Comparison of ENCODE assay signal across 10 cellular contexts in the genomic region with DNA sequence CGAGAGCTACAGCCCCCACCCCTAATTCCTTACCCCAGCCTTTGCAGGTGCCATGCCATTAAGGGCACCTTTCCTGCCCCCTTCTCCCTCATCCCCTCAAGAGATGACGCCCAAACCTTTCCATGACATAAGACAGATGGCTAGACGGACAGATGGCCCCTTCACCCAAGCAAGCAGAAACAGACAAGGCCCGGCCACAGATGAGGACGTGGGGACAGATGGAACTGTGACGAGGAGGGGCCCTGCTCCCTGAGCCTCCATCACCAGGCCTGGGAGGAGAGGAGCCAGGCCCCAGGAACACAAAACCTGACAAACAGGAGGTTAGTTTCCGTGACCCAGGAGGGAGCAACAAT. TPM values are rescaled to one million over a fixed set of nuclear protein-coding genes. Genes with fewer than 3 reads are reported as not detected.
A peak's percentile ranks its signal among the peaks of the same experiment; 100 is the strongest.
DNase-seq lines count a peak whose midpoint lies in the region; ATAC-seq and TF ChIP-seq lines count a peak whose summit lies in the region.
"Had no signal": no experiment of that assay in that cellular context is flagged by ENCODE, and none has a peak within 500 bp of the region (broad histone marks: within the 10 kb centered on the region; RNA-seq: fewer than 3 reads in every experiment).

No MANE protein-coding gene starts in this region.

- DNase-seq in HCT116 (ENCODE audit: low read depth, low spot score) = no peak
- DNase-seq in WTC11 (ENCODE audit: low spot score) = no peak
- no peak for DNase-seq in right atrium auricular region (ENCODE audit: low spot score)
- DNase-seq in stimulated activated naive CD4-positive, alpha-beta T cell treated with Interleukin-2 at 50 U/mL for 16 hours (lab: John Stamatoyannopoulos, UW) = no peak
- DNase-seq in stimulated activated CD4-positive, alpha-beta T cell treated with anti-CD3 and anti-CD28 coated beads, Interleukin-4, amount 100 ng/mL, for 24 hours = no peak
- DNase-seq in glomerular visceral epithelial cell (ENCODE audit: extremely low spot score) = no peak

- no peaks in the 10 kb centered on the region for H3K27me3 Mint-ChIP-seq in WTC11 (ENCODE audit: low read depth)

- peaks cover 23 to 29% of the 10 kb centered on the region in 2 experiments for H3K4me1 ChIP-seq in HCT116 (ENCODE audit: control insufficient read depth in 1 of 2, insufficient read depth in 2 of 2, low read length in 2 of 2)
- H3K4me1 ChIP-seq in right atrium auricular region = peaks cover 0 to 80% of the 10 kb centered on the region in 2 donors
- peaks cover 56 to 61% (median 60%) of the 10 kb centered on the region in 3 donors for H3K4me1 ChIP-seq in skeletal muscle tissue (ENCODE audit: control insufficient read depth in 3 of 3, insufficient read depth in 3 of 3, low read length in 3 of 3)

- peak overlapping the region; percentile 30 to 47; a peak in 3 of 4 replicates for H3K4me3 ChIP-seq in HCT116 (replicated peaks in 1 of 2; ENCODE audit: low read depth in 1 of 2, low read length in 2 of 2)
- H3K4me3 ChIP-seq in right atrium auricular region = peak overlapping the region in 1 of 2 donors; percentile 40
- peak overlapping the region; percentile 58 to 76 (median 68) for H3K4me3 ChIP-seq in skeletal muscle tissue (ENCODE audit: low read length in 3 of 3)
- H3K4me3 ChIP-seq: GM12878 had no signal

- H3K79me2 ChIP-seq in HCT116 (ENCODE audit: insufficient read depth, low read length) = no peaks in the 10 kb centered on the region

- no TSS peak for BruUV-seq in HCT116 (replicated peaks; lab: Mats Ljungman, UMichigan)

- TF ChIP-seq RAD21 in HCT116 (IDR thresholded peaks at IDR 0.05; ENCODE audit: low read depth) = no peak

- intact Hi-C loops in HCT116 (cut with micrococcal nuclease) = loop anchor here (10.0 kb wide), 1 partner anchor 295 kb away; no protein-coding TSS in a partner anchor

- POLR2A ChIA-PET in HCT116 (lab: Charles Lee) (no interaction called here), WTC11 (lab: Charles Lee) (no interaction called here)

- H4K20me1 ChIP-seq in HCT116 (ENCODE audit: insufficient read depth) = no peaks in the 10 kb centered on the region

- H3K4me1 Mint-ChIP-seq in WTC11 = peaks cover 19% of the 10 kb centered on the region

- H3K4me2 ChIP-seq in HCT116 (ENCODE audit: low read length) = peak overlapping the region; percentile 89

- peak overlapping the region; percentile 98 for H2AFZ ChIP-seq in HCT116 (ENCODE audit: low read depth, low read length, poor library complexity, severe bottlenecking)

- CTCF ChIA-PET in HCT116 (lab: Charles Lee) (interaction anchor here (1.0 to 1.5 kb wide), 5 partner anchors 36 to 120 kb away, joined by 4 to 13 read pairs (median 5); no protein-coding TSS in a partner anchor), WTC11 (lab: Charles Lee) (interaction anchor here (0.7 to 4.1 kb wide), 25 partner anchors 8 to 295 kb away, joined by 3 to 46 read pairs (median 5); a partner anchor contains a TSS)

- H3K36me3 ChIP-seq in HCT116 (ENCODE audit: control insufficient read depth in 1 of 2, insufficient read depth in 2 of 2, low read length in 2 of 2) (no peaks in the 10 kb centered on the region), right atrium auricular region (no peaks in the 10 kb centered on the region), skeletal muscle tissue (ENCODE audit: control insufficient read depth in 3 of 3, insufficient read depth in 3 of 3, low read length in 3 of 3) (peaks cover 0 to 2% (median 0%) of the 10 kb centered on the region in 3 donors)

- H3K9me3 Mint-ChIP-seq in WTC11 = no peaks in the 10 kb centered on the region

- ATAC-seq in HCT116 = no peak; the same call in 1 of the 2 replicates
- ATAC-seq in WTC11 = no peak
- no peak for ATAC-seq in GM18867 (IDR thresholded peaks at IDR 0.05; ENCODE audit: unreplicated experiment)
- ATAC-seq: GM12878 had no signal

- no peak for TF ChIP-seq POLR2A in HCT116 (IDR thresholded peaks at IDR 0.05; ENCODE audit: borderline replicate concordance, extremely low read depth, insufficient read depth, insufficient read length)

- H3K36me3 Mint-ChIP-seq in WTC11 = no peaks in the 10 kb centered on the region

- no peak for TF ChIP-seq CTCF in HCT116 (IDR thresholded peaks at IDR 0.05 in 2 of 3, conservative IDR thresholded peaks at IDR 0.05 in 1 of 3; ENCODE audit: borderline replicate concordance in 1 of 3, insufficient read depth in 1 of 3, low read depth in 2 of 3, low read length in 2 of 3)
- TF ChIP-seq CTCF in WTC11 (IDR thresholded peaks at IDR 0.05) = no peak
- no peak for TF ChIP-seq CTCF in right atrium auricular region (IDR thresholded peaks at IDR 0.05)

- H3K9ac ChIP-seq in HCT116 (ENCODE audit: low read length) = no peak overlapping the region
- peak overlapping the region; percentile 66 to 82 (median 69) for H3K9ac ChIP-seq in skeletal muscle tissue (ENCODE audit: low read depth in 1 of 3, low read length in 3 of 3)

- no peaks in the 10 kb centered on the region for H3K9me2 ChIP-seq in HCT116 (ENCODE audit: insufficient read depth)

- 0 out of 2 replicates have a peak overlapping the region, but pooled peaks have one; percentile 43 for H3K27ac Mint-ChIP-seq in WTC11

- H3K27me3 ChIP-seq in HCT116 (ENCODE audit: insufficient read depth, low read length) (no peaks in the 10 kb centered on the region), right atrium auricular region (no peaks in the 10 kb centered on the region), skeletal muscle tissue (ENCODE audit: control insufficient read depth in 3 of 3, insufficient read depth in 3 of 3, low read length in 3 of 3) (no peaks in the 10 kb centered on the region)

- H3K9me3 ChIP-seq in HCT116 (ENCODE audit: control insufficient read depth in 1 of 2, insufficient read depth in 1 of 2, low read depth in 1 of 2, low read length in 2 of 2) (no peaks in the 10 kb centered on the region), right atrium auricular region (no peaks in the 10 kb centered on the region), skeletal muscle tissue (ENCODE audit: control insufficient read depth in 3 of 3, low read length in 3 of 3) (no peaks in the 10 kb centered on the region)

- RAD21 ChIA-PET in HCT116 (lab: Charles Lee; ENCODE audit: low non-redundant PET in 1 of 2, low total read pairs in 2 of 2, uncharacterized antibody in 2 of 2, unreplicated experiment in 2 of 2) = interaction anchor here in 1 of 2 experiments (0.8 to 1.3 kb wide), 2 partner anchors 76 to 120 kb away, joined by 3 to 10 read pairs; no protein-coding TSS in a partner anchor

- no peak overlapping the region for H3K27ac ChIP-seq in HCT116 (ENCODE audit: low read depth, low read length)
- H3K27ac ChIP-seq in right atrium auricular region = peak overlapping the region; percentile 68 to 75
- peak overlapping the region; percentile 77 for H3K27ac ChIP-seq in skeletal muscle tissue (ENCODE audit: low read depth, low read length)

- no peak overlapping the region for H3K4me3 Mint-ChIP-seq in WTC11

TF ChIP-seq in HCT116, 20 proteins besides CTCF, POLR2A, EP300 and RAD21:
- no peak for TF ChIP-seq EZH2phosphoT487 (IDR thresholded peaks at IDR 0.05; ENCODE audit: borderline replicate concordance)
- no peak for TF ChIP-seq ZFX (IDR thresholded peaks at IDR 0.05)

TF ChIP-seq in WTC11, 78 proteins besides CTCF, POLR2A, EP300 and RAD21 (continues in another document):
- TF ChIP-seq ZBTB21 (CRISPR knock-in tag; IDR thresholded peaks at IDR 0.05; ENCODE audit: borderline replicate concordance) = no peak
- no peak for TF ChIP-seq ZNF416 (CRISPR knock-in tag; IDR thresholded peaks at IDR 0.05)
- TF ChIP-seq ETV6 (CRISPR knock-in tag; IDR thresholded peaks at IDR 0.05) = no peak
- TF ChIP-seq, protein P1, sequence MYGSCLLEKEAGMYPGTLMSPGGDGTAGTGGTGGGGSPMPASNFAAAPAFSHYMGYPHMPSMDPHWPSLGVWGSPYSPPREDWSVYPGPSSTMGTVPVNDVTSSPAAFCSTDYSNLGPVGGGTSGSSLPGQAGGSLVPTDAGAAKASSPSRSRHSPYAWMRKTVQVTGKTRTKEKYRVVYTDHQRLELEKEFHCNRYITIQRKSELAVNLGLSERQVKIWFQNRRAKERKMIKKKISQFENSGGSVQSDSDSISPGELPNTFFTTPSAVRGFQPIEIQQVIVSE (CRISPR knock-in tag; IDR thresholded peaks at IDR 0.05; ENCODE audit: borderline replicate concordance) = no peak
- no peak for TF ChIP-seq NR3C1 (CRISPR knock-in tag; conservative IDR thresholded peaks at IDR 0.05; ENCODE audit: low read depth)
- TF ChIP-seq KAT7 (CRISPR knock-in tag; IDR thresholded peaks at IDR 0.05; ENCODE audit: borderline replicate concordance) = no peak
- TF ChIP-seq, protein P2, sequence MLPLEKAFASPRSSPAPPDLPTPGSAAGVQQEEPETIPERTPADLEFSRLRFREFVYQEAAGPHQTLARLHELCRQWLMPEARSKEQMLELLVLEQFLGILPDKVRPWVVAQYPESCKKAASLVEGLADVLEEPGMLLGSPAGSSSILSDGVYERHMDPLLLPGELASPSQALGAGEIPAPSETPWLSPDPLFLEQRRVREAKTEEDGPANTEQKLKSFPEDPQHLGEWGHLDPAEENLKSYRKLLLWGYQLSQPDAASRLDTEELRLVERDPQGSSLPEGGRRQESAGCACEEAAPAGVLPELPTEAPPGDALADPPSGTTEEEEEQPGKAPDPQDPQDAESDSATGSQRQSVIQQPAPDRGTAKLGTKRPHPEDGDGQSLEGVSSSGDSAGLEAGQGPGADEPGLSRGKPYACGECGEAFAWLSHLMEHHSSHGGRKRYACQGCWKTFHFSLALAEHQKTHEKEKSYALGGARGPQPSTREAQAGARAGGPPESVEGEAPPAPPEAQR (CRISPR knock-in tag; IDR thresholded peaks at IDR 0.05) = no peak
- no peak for TF ChIP-seq RELA (CRISPR knock-in tag; IDR thresholded peaks at IDR 0.05; ENCODE audit: borderline replicate concordance)
- no peak for TF ChIP-seq NFATC4 (CRISPR knock-in tag; IDR thresholded peaks at IDR 0.05)
- TF ChIP-seq NFYB (CRISPR knock-in tag; conservative IDR thresholded peaks at IDR 0.05; ENCODE audit: low read depth) = no peak
- no peak for TF ChIP-seq CREB1 (CRISPR knock-in tag; IDR thresholded peaks at IDR 0.05)
- no peak for TF ChIP-seq JAZF1 (CRISPR knock-in tag; IDR thresholded peaks at IDR 0.05)
- no peak for TF ChIP-seq NR2C2 (CRISPR knock-in tag; IDR thresholded peaks at IDR 0.05)

RNA-seq across cellular contexts. Expression of a gene that starts 24.7 kb away (rescaled TPM):
- 37.6 TPM for total RNA-seq in HCT116 (2021; ENCODE audit: unreplicated experiment)
- 46.3 and 47.9 TPM in 2 replicates for polyA plus RNA-seq in HCT116 (2012)
- total RNA-seq in WTC11 (2021) = 33.7 to 37.0 TPM (median 35.5 TPM) in 3 replicates
- 10 to 100 TPM; 42.9 to 66.8 TPM for total RNA-seq in right atrium auricular region
- 44.9 TPM for total RNA-seq in skeletal muscle tissue

RNA-seq across cellular contexts. Expression of a gene that starts 34.4 kb away (rescaled TPM):
- total RNA-seq in HCT116 (2021; ENCODE audit: unreplicated experiment) (2.2 TPM), WTC11 (2021) (8.8 to 11.0 TPM (median 9.6 TPM) in 3 replicates), right atrium auricular region (10 to 100 TPM; 31.2 to 34.4 TPM), skeletal muscle tissue (91.9 TPM)
- 1.3 and 1.5 TPM in 2 replicates for polyA plus RNA-seq in HCT116 (2012)

RNA-seq across cellular contexts. Expression of a gene that starts 51.9 kb away (rescaled TPM):
- total RNA-seq in HCT116 (2021; ENCODE audit: unreplicated experiment) (not detected), WTC11 (2021) (0.13 to 0.23 TPM (median 0.14 TPM) in 3 replicates), right atrium auricular region (under 1 TPM in 1 of 2 donors, not detected in 1; 0.43 TPM), skeletal muscle tissue (not detected)
- not detected in 2 replicates for polyA plus RNA-seq in HCT116 (2012)
- total RNA-seq: GM12878; T-helper 1 cell treated with Interleukin-12 subunit alpha and Interleukin-12 subunit beta and Interleukin-4 antibody, amounts not matched to agents 30 ng/mL and 1 ng/mL, for 36 hours had no signal
- polyA plus RNA-seq: GM12878 had no signal
